In genomic region chr11:68844376-68844775, GRCh38 we compare ENCODE assay signal across 10 cellular contexts. TPM values are rescaled to one million over a fixed set of nuclear protein-coding genes. Genes with fewer than 3 reads are reported as not detected.
DNase-seq lines count a peak whose midpoint lies in the region; ATAC-seq and TF ChIP-seq lines count a peak whose summit lies in the region.
"Had no signal": no experiment of that assay in that cellular context is flagged by ENCODE, and none has a peak within 500 bp of the region (broad histone marks: within the 10 kb centered on the region; RNA-seq: fewer than 3 reads in every experiment).

No MANE protein-coding gene starts in this region.

- no peaks in the 10 kb centered on the region for H3K4me1 ChIP-seq in colonic mucosa

- no peaks in the 10 kb centered on the region for H3K9me3 Mint-ChIP-seq in natural killer cell treated with Interleukin-12 subunit alpha and Interleukin-12 subunit beta and Interleukin-15 and Interleukin-18, amount 100 ng/mL, for 72 hours

- H3K36me3 Mint-ChIP-seq in natural killer cell treated with Interleukin-12 subunit alpha and Interleukin-12 subunit beta and Interleukin-15 and Interleukin-18, amount 100 ng/mL, for 72 hours = no peaks in the 10 kb centered on the region

- no peaks in the 10 kb centered on the region for H3K36me3 ChIP-seq in colonic mucosa
- H3K36me3 ChIP-seq: ascending aorta had no signal

- peak overlapping the region; percentile 48 for H3K4me3 ChIP-seq in Jurkat, Clone E6-1 (ENCODE audit: low read length)
- peak overlapping the region; percentile 44 for H3K4me3 ChIP-seq in colonic mucosa

- intact Hi-C loops in colonic mucosa (cut with DNase I) = no loop called here

- H3K4me1 Mint-ChIP-seq in natural killer cell treated with Interleukin-12 subunit alpha and Interleukin-12 subunit beta and Interleukin-15 and Interleukin-18, amount 100 ng/mL, for 72 hours (ENCODE audit: low read depth in 2 of 2) = peaks cover 26 to 27% of the 10 kb centered on the region in 2 donors

- no peaks in the 10 kb centered on the region for H3K9me3 ChIP-seq in colonic mucosa
- H3K9me3 ChIP-seq: ascending aorta had no signal

- no peaks in the 10 kb centered on the region for H3K27me3 ChIP-seq in colonic mucosa
- H3K27me3 ChIP-seq: ascending aorta had no signal

- TF ChIP-seq CTCF in C4-2B (conservative IDR thresholded peaks at IDR 0.05) (no peak), colonic mucosa (IDR thresholded peaks at IDR 0.05) (no peak)

- peak overlapping the region; percentile 87 for H3K4me3 Mint-ChIP-seq in natural killer cell treated with Interleukin-12 subunit alpha and Interleukin-12 subunit beta and Interleukin-15 and Interleukin-18, amount 100 ng/mL, for 72 hours

- no peaks in the 10 kb centered on the region for H3K27me3 Mint-ChIP-seq in natural killer cell treated with Interleukin-12 subunit alpha and Interleukin-12 subunit beta and Interleukin-15 and Interleukin-18, amount 100 ng/mL, for 72 hours

- no peak for ATAC-seq in natural killer cell treated with Interleukin-12 subunit alpha and Interleukin-12 subunit beta and Interleukin-15 and Interleukin-18, amount 100 ng/mL, for 72 hours
- no peak for ATAC-seq in HG02981 (IDR thresholded peaks at IDR 0.05; ENCODE audit: unreplicated experiment)

- peak overlapping the region; percentile 49 for H3K27ac ChIP-seq in C4-2B
- no peak overlapping the region for H3K27ac ChIP-seq in colonic mucosa

- H3K9ac ChIP-seq in colonic mucosa (ENCODE audit: low read depth in 2 of 2, low read length in 2 of 2) = peak overlapping the region; percentile 33 to 85

- H3K27ac Mint-ChIP-seq in natural killer cell treated with Interleukin-12 subunit alpha and Interleukin-12 subunit beta and Interleukin-15 and Interleukin-18, amount 100 ng/mL, for 72 hours = no peak overlapping the region

- no peak for DNase-seq in Jurkat, Clone E6-1 (ENCODE audit: low read depth, low spot score)
- DNase-seq in colonic mucosa (no peak), DMS153 (lab: John Stamatoyannopoulos, UW) (no peak), AG20443 (ENCODE audit: low spot score) (no peak), NCI-H1436 treated with DMSO at 0.1 percent for 48 hours (lab: John Stamatoyannopoulos, UW) (no peak)
- no peak for DNase-seq in natural killer cell treated with Interleukin-12 subunit alpha and Interleukin-12 subunit beta and Interleukin-15 and Interleukin-18, amount 100 ng/mL, for 72 hours (ENCODE audit: low spot score)
- DNase-seq: hippocampal formation had no signal

RNA-seq across cellular contexts. Expression of gene CPT1A, which starts 2.7 kb away (rescaled TPM):
- 34.5 TPM for polyA plus RNA-seq in Jurkat, Clone E6-1 (2012; ENCODE audit: insufficient read depth, insufficient read length)
- 100 to 1,000 TPM; 197 to 213 TPM for total RNA-seq in colonic mucosa
- 10 to 100 TPM; 26.7 to 32.3 TPM for total RNA-seq in natural killer cell treated with Interleukin-12 subunit alpha and Interleukin-12 subunit beta and Interleukin-15 and Interleukin-18, amount 100 ng/mL, for 72 hours

RNA-seq across cellular contexts. Expression of gene MRPL21, which starts 59.3 kb away (rescaled TPM):
- polyA plus RNA-seq in Jurkat, Clone E6-1 (2012; ENCODE audit: insufficient read depth, insufficient read length) = 165 TPM
- total RNA-seq in colonic mucosa = 100 to 1,000 TPM in 1 of 2 donors, 10 to 100 TPM in 1; 59.8 to 104 TPM
- total RNA-seq in natural killer cell treated with Interleukin-12 subunit alpha and Interleukin-12 subunit beta and Interleukin-15 and Interleukin-18, amount 100 ng/mL, for 72 hours = 100 to 1,000 TPM in 1 of 2 donors, 10 to 100 TPM in 1; 57.6 to 108 TPM

RNA-seq across cellular contexts. Expression of gene IGHMBP2, which starts 59.3 kb away (rescaled TPM):
- polyA plus RNA-seq in Jurkat, Clone E6-1 (2012; ENCODE audit: insufficient read depth, insufficient read length) = 23.1 TPM
- 10 to 100 TPM; 16.6 to 20.4 TPM for total RNA-seq in colonic mucosa
- total RNA-seq in natural killer cell treated with Interleukin-12 subunit alpha and Interleukin-12 subunit beta and Interleukin-15 and Interleukin-18, amount 100 ng/mL, for 72 hours = 10 to 100 TPM; 32.8 to 62.9 TPM

Comparison
In these comparisons a context has a peak if more than half of its experiments do, and no peak if none do; other contexts are left out.
1. RNA of gene CPT1A, which starts 2.7 kb away (total RNA-seq): 197 to 213 TPM in colonic mucosa; 26.7 to 32.3 TPM in natural killer cell treated with Interleukin-12 subunit alpha and Interleukin-12 subunit beta and Interleukin-15 and Interleukin-18, amount 100 ng/mL, for 72 hours; every median in the first group is over 4 times any median in the second.